33 cellular contexts compared by ENCODE assay signal in genomic region chr10:113452146-113452545, GRCh38.
"Had no signal": no experiment of that assay in that cellular context is flagged by ENCODE, and none has a peak within 500 bp of the region (broad histone marks: within the 10 kb centered on the region; RNA-seq: fewer than 3 reads in every experiment).

No MANE protein-coding gene starts in this region.

- H3K4me3 ChIP-seq: MG63 had no signal

- H3K36me3 ChIP-seq: MG63 had no signal

- H3K9me3 ChIP-seq: MG63 had no signal

- H3K27ac ChIP-seq: KMS-11 had no signal

- DNase-seq: Karpas-422, Kasumi-1, KG1, MG63, MM.1S, MV-4-11, NCI-H1048, NCI-H1092, NCI-H1092 treated with DMSO at 0.1 percent for 48 hours, NCI-H1105, NCI-H1105 treated with DMSO at 0.1 percent for 48 hours, NCI-H1417, NCI-H1417 treated with DMSO at 0.1 percent for 48 hours, NCI-H1436, NCI-H1436 treated with DMSO at 0.1 percent for 48 hours, NCI-H146, NCI-H1694 treated with DMSO at 0.1 percent for 48 hours, NCI-H187, NCI-H187 treated with DMSO at 0.1 percent for 48 hours, NCI-H1930, NCI-H2029, NCI-H2029 treated with DMSO at 0.1 percent for 48 hours, NCI-H2081, NCI-H2081 treated with DMSO at 0.1 percent for 48 hours, NCI-H2107, NCI-H2171, NCI-H2171 treated with DMSO at 0.1 percent for 48 hours, NCI-H2227 treated with DMSO at 0.1 percent for 48 hours, NCI-H226, NCI-H345, NCI-H446 treated with DMSO at 0.1 percent for 48 hours, NCI-H510A had no signal
